ENCODE assay signal across 8 cellular contexts in genomic region chr14:24310387-24310665, GRCh38. TPM values are rescaled to one million over a fixed set of nuclear protein-coding genes. Genes with fewer than 3 reads are reported as not detected.
DNase-seq lines count a peak whose midpoint lies in the region; ATAC-seq, FAIRE-seq and TF ChIP-seq lines count a peak whose summit lies in the region.

No MANE protein-coding gene starts in this region.

- ATAC-seq in activated CD8-positive, alpha-beta memory T cell treated with anti-CD3 and anti-CD28 coated beads, Interleukin-2, amount 10 ng/mL, durations not matched to agents 7 days and 5 days: no peak
- no peak for ATAC-seq in GM12878
- no peak for ATAC-seq in lower lobe of right lung

- no peak for DNase-seq in activated CD8-positive, alpha-beta memory T cell treated with anti-CD3 and anti-CD28 coated beads, Interleukin-2, amount 10 ng/mL, durations not matched to agents 7 days and 5 days
- DNase-seq in activated CD8-positive, alpha-beta memory T cell treated with anti-CD3 and anti-CD28 coated beads, Interleukin-2, amount 50 U/mL, for 4 hours: no peak
- DNase-seq in GM12878 (ENCODE audit: low read depth, low spot score) (no peak), lower lobe of right lung (no peak), GOT3 (lab: John Stamatoyannopoulos, UW) (no peak), hepatic stellate cell (ENCODE audit: low spot score) (no peak), ecto neural progenitor cell (ENCODE audit: low spot score) (no peak)

- no peak overlapping the region for H2AFZ ChIP-seq in GM12878 (ENCODE audit: control insufficient read depth, low read depth, low read length)

- H3K4me2 ChIP-seq in GM12878 (ENCODE audit: control insufficient read depth, insufficient read depth): no peak overlapping the region

- H3K36me3 Mint-ChIP-seq in activated CD8-positive, alpha-beta memory T cell treated with anti-CD3 and anti-CD28 coated beads, Interleukin-2, amount 10 ng/mL, durations not matched to agents 7 days and 5 days: peaks cover 34% of the 10 kb centered on the region

- peaks cover 37% of the 10 kb centered on the region for H3K4me1 ChIP-seq in GM12878 (ENCODE audit: control insufficient read depth, insufficient read depth, low read length)
- H3K4me1 ChIP-seq in lower lobe of right lung: peaks cover 69% of the 10 kb centered on the region
- peaks cover 9% of the 10 kb centered on the region for H3K4me1 ChIP-seq in thymus (ENCODE audit: control insufficient read depth, insufficient read depth, low read length)

- TF ChIP-seq POLR2A in GM12878 (IDR thresholded peaks at IDR 0.05; ENCODE audit: low read depth, low read length): no peak

- peaks cover 68% of the 10 kb centered on the region for H3K4me1 Mint-ChIP-seq in activated CD8-positive, alpha-beta memory T cell treated with anti-CD3 and anti-CD28 coated beads, Interleukin-2, amount 10 ng/mL, durations not matched to agents 7 days and 5 days

- H3K9ac ChIP-seq in GM12878 (ENCODE audit: control insufficient read depth, insufficient read depth, low read length): no peak overlapping the region

- RAD21 ChIA-PET in GM12878 (lab: Charles Lee; ENCODE audit: unreplicated experiment): interaction anchor here (0.6 to 1.9 kb wide), 7 partner anchors 13 to 121 kb away, joined by 3 to 9 read pairs (median 3); partner anchors contain the start of genes RABGGTA and TINF2

- intact Hi-C loops in GM12878 (cut with micrococcal nuclease; ENCODE audit: unreplicated experiment): no loop called here
- intact Hi-C loops in lower lobe of right lung (cut with DNase I): no loop called here

- no peaks in the 10 kb centered on the region for H3K27me3 Mint-ChIP-seq in activated CD8-positive, alpha-beta memory T cell treated with anti-CD3 and anti-CD28 coated beads, Interleukin-2, amount 10 ng/mL, durations not matched to agents 7 days and 5 days

- in situ Hi-C loops in GM12878 (cut with MboI): no loop called here

- H4K20me1 ChIP-seq in GM12878 (ENCODE audit: control insufficient read depth, insufficient read depth): no peaks in the 10 kb centered on the region

- TF ChIP-seq RAD21 in GM12878 (IDR thresholded peaks at IDR 0.05; ENCODE audit: insufficient read depth, low read depth, low read length): no peak

- H3K79me2 ChIP-seq in GM12878 (ENCODE audit: control insufficient read depth, insufficient read depth, low read length): no peaks in the 10 kb centered on the region

- BruUV-seq in GM12878 (replicated peaks; lab: Mats Ljungman, UMichigan): no TSS peak

- POLR2A ChIA-PET in GM12878 (lab: Charles Lee): interaction anchor here (0.6 to 1.0 kb wide), 3 partner anchors 16 to 121 kb away, joined by 3 read pairs; partner anchors contain the start of gene RIPK3

- no peak for TF ChIP-seq EP300 in GM12878 (IDR thresholded peaks at IDR 0.05; ENCODE audit: borderline replicate concordance in 1 of 2, control insufficient read depth in 1 of 2, low read depth in 2 of 2, low read length in 2 of 2)

- peak overlapping the region; percentile 80 for H3K27ac Mint-ChIP-seq in activated CD8-positive, alpha-beta memory T cell treated with anti-CD3 and anti-CD28 coated beads, Interleukin-2, amount 10 ng/mL, durations not matched to agents 7 days and 5 days

- H3K9me3 ChIP-seq in GM12878 (replicated peaks; ENCODE audit: control insufficient read depth, insufficient read depth, low read length): no peaks in the 10 kb centered on the region
- no peaks in the 10 kb centered on the region for H3K9me3 ChIP-seq in lower lobe of right lung
- H3K9me3 ChIP-seq in thymus (ENCODE audit: control insufficient read depth): no peaks in the 10 kb centered on the region

- no peak for FAIRE-seq in GM12878 (lab: Jason Lieb, UNC)

- H3K4me3 ChIP-seq in GM12878 (peak overlapping the region; percentile 47; the same call in 1 of the 2 replicates), lower lobe of right lung (peak overlapping the region; percentile 73), thymus (ENCODE audit: low read length) (peak overlapping the region; percentile 50)

- CTCF ChIA-PET in activated CD8-positive, alpha-beta memory T cell treated with anti-CD3 and anti-CD28 coated beads, Interleukin-2, amount 10 ng/mL, durations not matched to agents 7 days and 5 days (lab: Charles Lee): interaction anchor here (0.7 to 20.8 kb wide), 17 partner anchors 11 to 195 kb away, joined by 3 to 541 read pairs (median 12); partner anchors contain the start of genes ADCY4, CBLN3, CHMP4A and DCAF11
- CTCF ChIA-PET in GM12878 (lab: Yijun Ruan, JAX): interaction anchor here (1.0 to 7.9 kb wide), 10 partner anchors 8 to 254 kb away, joined by 3 to 149 read pairs (median 4); partner anchors contain the start of genes ADCY4, DCAF11, DHRS1 and KHNYN

- no peak overlapping the region for H3K27ac ChIP-seq in GM12878 (ENCODE audit: control insufficient read depth, insufficient read depth)
- H3K27ac ChIP-seq in lower lobe of right lung: peak overlapping the region; percentile 92
- peak overlapping the region; percentile 83 for H3K27ac ChIP-seq in thymus (ENCODE audit: low read depth)

- H3K4me3 Mint-ChIP-seq in activated CD8-positive, alpha-beta memory T cell treated with anti-CD3 and anti-CD28 coated beads, Interleukin-2, amount 10 ng/mL, durations not matched to agents 7 days and 5 days: peak overlapping the region; percentile 75

- H3K27me3 ChIP-seq in GM12878 (replicated peaks in 1 of 2; ENCODE audit: control insufficient read depth in 2 of 2, insufficient read depth in 2 of 2, low read length in 1 of 2): no peaks in the 10 kb centered on the region
- no peaks in the 10 kb centered on the region for H3K27me3 ChIP-seq in lower lobe of right lung (ENCODE audit: low read depth)
- no peaks in the 10 kb centered on the region for H3K27me3 ChIP-seq in thymus (ENCODE audit: control insufficient read depth, insufficient read depth)

- WGBS in GM12878 (ENCODE audit: insufficient coverage, insufficient replicate concordance, low lambda C conversion rate, missing lambda C conversion rate): 0% methylated on average over 3 of the region's 4 CpGs
- WGBS in thymus: 15% methylated on average over 4 of the region's 4 CpGs

- peaks cover 6 to 12% of the 10 kb centered on the region in 2 experiments; a peak in 3 of 4 replicates for H3K36me3 ChIP-seq in GM12878 (ENCODE audit: control insufficient read depth in 2 of 2, insufficient read depth in 2 of 2, low read length in 1 of 2)
- peaks cover 24% of the 10 kb centered on the region for H3K36me3 ChIP-seq in lower lobe of right lung
- peaks cover 25% of the 10 kb centered on the region for H3K36me3 ChIP-seq in thymus (ENCODE audit: control insufficient read depth, insufficient read depth)

- H3K9me3 Mint-ChIP-seq in activated CD8-positive, alpha-beta memory T cell treated with anti-CD3 and anti-CD28 coated beads, Interleukin-2, amount 10 ng/mL, durations not matched to agents 7 days and 5 days (ENCODE audit: low read depth): no peaks in the 10 kb centered on the region

- SMC1A ChIA-PET in GM12878 (lab: Charles Lee; ENCODE audit: uncharacterized antibody, unreplicated experiment): interaction anchor here (0.9 to 1.6 kb wide), 7 partner anchors 8 to 121 kb away, joined by 3 to 7 read pairs (median 3); partner anchors contain the start of gene TINF2

- no peak for TF ChIP-seq CTCF in GM12878 (IDR thresholded peaks at IDR 0.05 in 2 of 3, conservative IDR thresholded peaks at IDR 0.05 in 1 of 3; ENCODE audit: control insufficient read depth in 2 of 3, extremely low read depth in 1 of 3, insufficient read depth in 1 of 3, low read depth in 3 of 3, low read length in 3 of 3)
- TF ChIP-seq CTCF in lower lobe of right lung (IDR thresholded peaks at IDR 0.05): no peak

RNA-seq across cellular contexts. Expression of gene LTB4R2, which starts 0.4 kb away (rescaled TPM):
- 10 to 100 TPM; 12.6 to 18.8 TPM for total RNA-seq in activated CD8-positive, alpha-beta memory T cell treated with anti-CD3 and anti-CD28 coated beads, Interleukin-2, amount 10 ng/mL, durations not matched to agents 7 days and 5 days
- 43.5 and 48.4 TPM in 2 replicates for total RNA-seq in GM12878 (2013; cell fraction: nucleolus; rRNA removed)
- total RNA-seq in GM12878 (2014; rRNA removed): 7.8 and 10.0 TPM in 2 replicates
- 2.6 and 2.8 TPM in 2 replicates for total RNA-seq in GM12878 (2014; rRNA removed; fragmentation: Illumina TruSeq; extraction: Trizol)
- 8.9 and 13.0 TPM in 2 replicates for total RNA-seq in GM12878 (2021)
- 1.2 TPM for polyA plus RNA-seq in GM12878 (2011; ENCODE audit: low read depth)
- 2.4 and 2.5 TPM in 2 replicates for polyA plus RNA-seq in GM12878 (2011; rRNA removed)
- polyA plus RNA-seq in GM12878 (2011; cell fraction: cytosol; rRNA removed): 1.9 and 4.5 TPM in 2 replicates
- 58.1 and 70.5 TPM in 2 replicates for polyA plus RNA-seq in GM12878 (2011; cell fraction: nucleus; rRNA removed)
- polyA plus RNA-seq in GM12878 (2012): 4.6 and 4.9 TPM in 2 replicates
- polyA plus RNA-seq in GM12878 (2014; fragmentation: Illumina TruSeq; extraction: Trizol): 3.0 and 3.3 TPM in 2 replicates
- polyA plus RNA-seq in GM12878 (2014; fragmentation: Nextera tagmentation; extraction: Ambion mirVana): under 1 TPM; 0.06 to 0.09 TPM
- 16.0 and 17.8 TPM in 2 replicates for polyA plus RNA-seq in GM12878 (2014; rRNA removed)
- polyA plus RNA-seq in GM12878 (2016; fragmentation: Nextera tagmentation; extraction: Ambion mirVana): 1 to 10 TPM in 1 of 2 experiments, under 1 TPM in 1; 0.96 to 1.2 TPM
- polyA minus RNA-seq in GM12878 (2011; rRNA and poly(A)+ RNA removed): 3.4 and 4.6 TPM in 2 replicates
- polyA minus RNA-seq in GM12878 (2011; cell fraction: cytosol; rRNA and poly(A)+ RNA removed): 0.94 and 1.6 TPM in 2 replicates
- polyA minus RNA-seq in GM12878 (2011; cell fraction: nucleus; rRNA and poly(A)+ RNA removed): 13.5 and 26.6 TPM in 2 replicates
- 5.9 TPM for total RNA-seq in lower lobe of right lung
- 6.5 TPM for polyA plus RNA-seq in thymus

RNA-seq across cellular contexts. Expression of gene LTB4R, which starts 1.0 kb away (rescaled TPM):
- 10 to 100 TPM; 15.6 to 32.5 TPM for total RNA-seq in activated CD8-positive, alpha-beta memory T cell treated with anti-CD3 and anti-CD28 coated beads, Interleukin-2, amount 10 ng/mL, durations not matched to agents 7 days and 5 days
- total RNA-seq in GM12878 (2013; cell fraction: nucleolus; rRNA removed): 13.4 and 13.7 TPM in 2 replicates
- 4.9 and 10.8 TPM in 2 replicates for total RNA-seq in GM12878 (2014; rRNA removed)
- 2.9 and 3.1 TPM in 2 replicates for total RNA-seq in GM12878 (2014; rRNA removed; fragmentation: Illumina TruSeq; extraction: Trizol)
- 6.8 and 9.2 TPM in 2 replicates for total RNA-seq in GM12878 (2021)
- polyA plus RNA-seq in GM12878 (2011; ENCODE audit: low read depth): 3.4 TPM
- 3.9 and 4.8 TPM in 2 replicates for polyA plus RNA-seq in GM12878 (2011; rRNA removed)
- polyA plus RNA-seq in GM12878 (2011; cell fraction: cytosol; rRNA removed): 2.9 and 6.0 TPM in 2 replicates
- 77.6 and 82.4 TPM in 2 replicates for polyA plus RNA-seq in GM12878 (2011; cell fraction: nucleus; rRNA removed)
- 6.1 and 6.6 TPM in 2 replicates for polyA plus RNA-seq in GM12878 (2012)
- 7.8 and 10.6 TPM in 2 replicates for polyA plus RNA-seq in GM12878 (2014; fragmentation: Illumina TruSeq; extraction: Trizol)
- polyA plus RNA-seq in GM12878 (2014; fragmentation: Nextera tagmentation; extraction: Ambion mirVana): 1 to 10 TPM; 1.2 to 1.7 TPM
- 14.0 and 18.3 TPM in 2 replicates for polyA plus RNA-seq in GM12878 (2014; rRNA removed)
- polyA plus RNA-seq in GM12878 (2016; fragmentation: Nextera tagmentation; extraction: Ambion mirVana): 1 to 10 TPM; 3.1 to 3.2 TPM
- 2.3 and 5.1 TPM in 2 replicates for polyA minus RNA-seq in GM12878 (2011; rRNA and poly(A)+ RNA removed)
- 1.6 and 2.1 TPM in 2 replicates for polyA minus RNA-seq in GM12878 (2011; cell fraction: cytosol; rRNA and poly(A)+ RNA removed)
- polyA minus RNA-seq in GM12878 (2011; cell fraction: nucleus; rRNA and poly(A)+ RNA removed): 7.6 and 11.2 TPM in 2 replicates
- 14.1 TPM for total RNA-seq in lower lobe of right lung
- 73.3 TPM for polyA plus RNA-seq in thymus

RNA-seq across cellular contexts. Expression of gene CIDEB, which starts 2.5 kb away (rescaled TPM):
- 10 to 100 TPM; 24.5 to 44.2 TPM for total RNA-seq in activated CD8-positive, alpha-beta memory T cell treated with anti-CD3 and anti-CD28 coated beads, Interleukin-2, amount 10 ng/mL, durations not matched to agents 7 days and 5 days
- 11.0 and 12.9 TPM in 2 replicates for total RNA-seq in GM12878 (2013; cell fraction: nucleolus; rRNA removed)
- total RNA-seq in GM12878 (2014; rRNA removed) (4.1 and 5.5 TPM in 2 replicates), GM12878 (2014; rRNA removed; fragmentation: Illumina TruSeq; extraction: Trizol) (2.5 and 2.7 TPM in 2 replicates), GM12878 (2021) (5.1 and 5.5 TPM in 2 replicates), lower lobe of right lung (16.4 TPM)
- 0.64 TPM for polyA plus RNA-seq in GM12878 (2011; ENCODE audit: low read depth)
- polyA plus RNA-seq in GM12878 (2011; rRNA removed) (0.19 and 0.34 TPM in 2 replicates), GM12878 (2014; fragmentation: Illumina TruSeq; extraction: Trizol) (5.2 and 5.7 TPM in 2 replicates), GM12878 (2014; fragmentation: Nextera tagmentation; extraction: Ambion mirVana) (1 to 10 TPM in 1 of 2 experiments, under 1 TPM in 1; 0.82 to 2.3 TPM), GM12878 (2014; rRNA removed) (5.4 and 6.3 TPM in 2 replicates), GM12878 (2016; fragmentation: Nextera tagmentation; extraction: Ambion mirVana) (1 to 10 TPM; 3.1 to 3.3 TPM), thymus (13.4 TPM)
- polyA plus RNA-seq in GM12878 (2011; cell fraction: cytosol; rRNA removed): 0.23 and 0.24 TPM in 2 replicates
- polyA plus RNA-seq in GM12878 (2011; cell fraction: nucleus; rRNA removed): 0.23 and 0.33 TPM in 2 replicates
- polyA plus RNA-seq in GM12878 (2012): 1.6 and 1.8 TPM in 2 replicates
- polyA minus RNA-seq in GM12878 (2011; rRNA and poly(A)+ RNA removed): 0.26 and 0.59 TPM in 2 replicates
- polyA minus RNA-seq in GM12878 (2011; cell fraction: cytosol; rRNA and poly(A)+ RNA removed): not detected in 2 replicates
- 0.36 and 0.96 TPM in 2 replicates for polyA minus RNA-seq in GM12878 (2011; cell fraction: nucleus; rRNA and poly(A)+ RNA removed)

RNA-seq across cellular contexts. Expression of gene NOP9, which starts 10.7 kb away (rescaled TPM):
- 10 to 100 TPM; 34.2 to 38.3 TPM for total RNA-seq in activated CD8-positive, alpha-beta memory T cell treated with anti-CD3 and anti-CD28 coated beads, Interleukin-2, amount 10 ng/mL, durations not matched to agents 7 days and 5 days
- 41.4 and 45.3 TPM in 2 replicates for total RNA-seq in GM12878 (2013; cell fraction: nucleolus; rRNA removed)
- total RNA-seq in GM12878 (2014; rRNA removed) (33.1 and 33.4 TPM in 2 replicates), GM12878 (2014; rRNA removed; fragmentation: Illumina TruSeq; extraction: Trizol) (24.2 and 25.4 TPM in 2 replicates), GM12878 (2021) (36.8 and 43.9 TPM in 2 replicates), lower lobe of right lung (22.0 TPM)
- 11.9 TPM for polyA plus RNA-seq in GM12878 (2011; ENCODE audit: low read depth)
- polyA plus RNA-seq in GM12878 (2011; rRNA removed) (11.4 and 17.0 TPM in 2 replicates), GM12878 (2014; fragmentation: Illumina TruSeq; extraction: Trizol) (28.6 and 28.8 TPM in 2 replicates), GM12878 (2014; fragmentation: Nextera tagmentation; extraction: Ambion mirVana) (1 to 10 TPM; 2.4 to 3.4 TPM), GM12878 (2014; rRNA removed) (23.6 and 26.1 TPM in 2 replicates), GM12878 (2016; fragmentation: Nextera tagmentation; extraction: Ambion mirVana) (1 to 10 TPM; 4.9 to 6.1 TPM), thymus (7.9 TPM)
- 21.2 and 23.6 TPM in 2 replicates for polyA plus RNA-seq in GM12878 (2011; cell fraction: cytosol; rRNA removed)
- 68.4 and 72.3 TPM in 2 replicates for polyA plus RNA-seq in GM12878 (2011; cell fraction: nucleus; rRNA removed)
- 13.8 and 16.1 TPM in 2 replicates for polyA plus RNA-seq in GM12878 (2012)
- polyA minus RNA-seq in GM12878 (2011; rRNA and poly(A)+ RNA removed): 32.6 and 36.9 TPM in 2 replicates
- polyA minus RNA-seq in GM12878 (2011; cell fraction: cytosol; rRNA and poly(A)+ RNA removed): 15.3 and 17.2 TPM in 2 replicates
- polyA minus RNA-seq in GM12878 (2011; cell fraction: nucleus; rRNA and poly(A)+ RNA removed): 23.7 and 34.4 TPM in 2 replicates

RNA-seq across cellular contexts. Expression of gene DHRS1, which starts 10.7 kb away (rescaled TPM):
- 10 to 100 TPM; 14.2 to 26.5 TPM for total RNA-seq in activated CD8-positive, alpha-beta memory T cell treated with anti-CD3 and anti-CD28 coated beads, Interleukin-2, amount 10 ng/mL, durations not matched to agents 7 days and 5 days
- total RNA-seq in GM12878 (2013; cell fraction: nucleolus; rRNA removed): 26.2 and 30.6 TPM in 2 replicates
- total RNA-seq in GM12878 (2014; rRNA removed) (14.0 and 17.6 TPM in 2 replicates), GM12878 (2014; rRNA removed; fragmentation: Illumina TruSeq; extraction: Trizol) (12.1 and 12.6 TPM in 2 replicates), GM12878 (2021) (23.3 and 26.8 TPM in 2 replicates), lower lobe of right lung (22.7 TPM)
- 49.4 TPM for polyA plus RNA-seq in GM12878 (2011; ENCODE audit: low read depth)
- polyA plus RNA-seq in GM12878 (2011; rRNA removed) (12.6 and 16.0 TPM in 2 replicates), GM12878 (2014; fragmentation: Illumina TruSeq; extraction: Trizol) (16.9 and 26.1 TPM in 2 replicates), GM12878 (2014; fragmentation: Nextera tagmentation; extraction: Ambion mirVana) (10 to 100 TPM; 44.6 to 45.0 TPM), GM12878 (2014; rRNA removed) (25.3 and 29.2 TPM in 2 replicates), GM12878 (2016; fragmentation: Nextera tagmentation; extraction: Ambion mirVana) (10 to 100 TPM; 30.4 to 32.5 TPM), thymus (59.6 TPM)
- 57.3 and 58.0 TPM in 2 replicates for polyA plus RNA-seq in GM12878 (2011; cell fraction: cytosol; rRNA removed)
- polyA plus RNA-seq in GM12878 (2011; cell fraction: nucleus; rRNA removed): 153 and 174 TPM in 2 replicates
- 20.9 and 22.8 TPM in 2 replicates for polyA plus RNA-seq in GM12878 (2012)
- 28.5 and 60.5 TPM in 2 replicates for polyA minus RNA-seq in GM12878 (2011; rRNA and poly(A)+ RNA removed)
- 9.2 and 12.8 TPM in 2 replicates for polyA minus RNA-seq in GM12878 (2011; cell fraction: cytosol; rRNA and poly(A)+ RNA removed)
- 19.8 and 27.7 TPM in 2 replicates for polyA minus RNA-seq in GM12878 (2011; cell fraction: nucleus; rRNA and poly(A)+ RNA removed)
